8 cellular contexts compared by ENCODE assay signal in the genomic region with DNA sequence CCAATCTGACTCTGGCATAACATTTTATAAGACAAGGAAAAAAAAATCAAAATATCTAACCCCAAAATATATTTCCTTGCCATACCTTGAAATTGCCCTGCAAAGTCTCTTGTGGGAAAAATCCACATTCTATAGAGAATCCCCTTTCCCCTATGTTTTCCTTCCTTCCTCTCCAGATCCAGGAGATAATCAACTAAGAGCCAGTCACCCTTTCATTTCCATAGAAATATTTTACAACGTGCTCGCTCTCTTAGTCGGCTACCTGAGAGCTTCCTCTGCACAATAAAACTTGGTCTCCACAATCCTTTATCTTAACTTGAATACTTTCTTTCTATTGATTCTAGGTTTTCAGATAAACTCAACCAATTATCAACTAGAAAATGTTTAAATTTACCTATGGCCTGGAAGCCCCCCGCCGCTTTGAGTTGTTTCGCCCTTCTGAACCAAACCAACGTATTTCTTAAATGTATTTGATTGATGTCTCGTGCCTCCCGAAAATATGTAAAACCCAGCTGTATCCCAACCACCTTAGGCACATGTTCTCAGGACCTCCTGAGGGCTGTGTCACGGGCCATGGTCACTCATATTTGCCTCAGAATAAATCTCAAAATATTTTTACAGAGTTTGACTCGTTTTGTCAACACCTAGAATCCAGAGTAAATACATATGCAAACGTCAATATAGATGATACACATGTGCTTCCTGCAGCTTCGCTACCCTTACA. TPM values are rescaled to one million over a fixed set of nuclear protein-coding genes. Genes with fewer than 3 reads are reported as not detected.
DNase-seq lines count a peak whose midpoint lies in the region; ATAC-seq, FAIRE-seq and TF ChIP-seq lines count a peak whose summit lies in the region.

No MANE protein-coding gene starts in this region.

- no peaks in the 10 kb centered on the region for H3K9me3 ChIP-seq in CD4-positive, CD25-positive, alpha-beta regulatory T cell (ENCODE audit: control insufficient read depth in 2 of 2, low read length in 2 of 2)
- no peaks in the 10 kb centered on the region for H3K9me3 ChIP-seq in effector memory CD4-positive, alpha-beta T cell (ENCODE audit: control insufficient read depth, low read length)
- H3K9me3 ChIP-seq in neural cell (ENCODE audit: low read length) = no peaks in the 10 kb centered on the region

- peak overlapping the region; percentile 98 for H3K9ac ChIP-seq in neural cell (ENCODE audit: low read length)

- peak overlapping the region; percentile 95 for H3K4me3 ChIP-seq in CD4-positive, CD25-positive, alpha-beta regulatory T cell (ENCODE audit: low read depth, low read length)
- H3K4me3 ChIP-seq in NB4 (ENCODE audit: low read depth, low read length) (peak overlapping the region; percentile 93), neural cell (ENCODE audit: low read length) (peak overlapping the region; percentile 100)
- H3K4me3 ChIP-seq in effector memory CD4-positive, alpha-beta T cell (ENCODE audit: insufficient read depth, low read depth, low read length, poor library complexity, severe bottlenecking) = peak overlapping the region; percentile 99

- H2AFZ ChIP-seq in neural cell (ENCODE audit: low read depth, low read length) = peak overlapping the region; percentile 76

- no peak for TF ChIP-seq CTCF in NB4 (IDR thresholded peaks at IDR 0.05; ENCODE audit: low read depth, low read length)
- no peak for TF ChIP-seq CTCF in neural cell (IDR thresholded peaks at IDR 0.05; ENCODE audit: poor library complexity, severe bottlenecking)

- peaks cover 6% of the 10 kb centered on the region for H4K20me1 ChIP-seq in neural cell (ENCODE audit: insufficient read depth)

- H3K27ac Mint-ChIP-seq in CD4-positive, CD25-positive, alpha-beta regulatory T cell = peak overlapping the region; percentile 75 to 96 (median 83)

- H3K36me3 Mint-ChIP-seq in CD4-positive, CD25-positive, alpha-beta regulatory T cell = no peaks in the 10 kb centered on the region

- DNase-seq in CD4-positive, CD25-positive, alpha-beta regulatory T cell = peak in 1 of 3 donors; percentile 6
- DNase-seq in NB4 (ENCODE audit: low read depth) (no peak), HTR-8/SVneo (ENCODE audit: insufficient read length, low spot score) (no peak), NCI-H1694 treated with DMSO at 0.1 percent for 48 hours (lab: John Stamatoyannopoulos, UW) (no peak), mucosa of gallbladder (ENCODE audit: low spot score) (no peak)
- DNase-seq in effector memory CD4-positive, alpha-beta T cell = no peak

- no peak for TF ChIP-seq RAD21 in neural cell (conservative IDR thresholded peaks at IDR 0.05)

- peak overlapping the region; percentile 95 to 98 (median 98) for H3K4me3 Mint-ChIP-seq in CD4-positive, CD25-positive, alpha-beta regulatory T cell

- no peak for TF ChIP-seq EP300 in neural cell (conservative IDR thresholded peaks at IDR 0.05; ENCODE audit: poor library complexity, severe bottlenecking)

- peaks cover 8% of the 10 kb centered on the region for H3K27me3 Mint-ChIP-seq in CD4-positive, CD25-positive, alpha-beta regulatory T cell

- H3K27me3 ChIP-seq in CD4-positive, CD25-positive, alpha-beta regulatory T cell (ENCODE audit: control insufficient read depth, insufficient read depth, low read length) = no peaks in the 10 kb centered on the region
- no peaks in the 10 kb centered on the region for H3K27me3 ChIP-seq in effector memory CD4-positive, alpha-beta T cell (replicated peaks; ENCODE audit: control insufficient read depth, insufficient read depth, low read length, poor library complexity, severe bottlenecking)
- no peaks in the 10 kb centered on the region for H3K27me3 ChIP-seq in neural cell (ENCODE audit: insufficient read depth, low read depth, low read length)

- H3K36me3 ChIP-seq in CD4-positive, CD25-positive, alpha-beta regulatory T cell (ENCODE audit: control insufficient read depth, insufficient read depth, low read length) = peaks cover 4% of the 10 kb centered on the region
- H3K36me3 ChIP-seq in effector memory CD4-positive, alpha-beta T cell (ENCODE audit: control insufficient read depth, insufficient read depth, low read length) = no peaks in the 10 kb centered on the region
- no peaks in the 10 kb centered on the region for H3K36me3 ChIP-seq in neural cell (ENCODE audit: insufficient read depth, low read length)

- peak overlapping the region; percentile 67 for H3K27ac ChIP-seq in CD4-positive, CD25-positive, alpha-beta regulatory T cell (ENCODE audit: insufficient read depth, low read length, poor library complexity, severe bottlenecking)
- H3K27ac ChIP-seq in effector memory CD4-positive, alpha-beta T cell (ENCODE audit: insufficient read depth, low read length, poor library complexity, severe bottlenecking) = peak overlapping the region; percentile 86
- H3K27ac ChIP-seq in neural cell (ENCODE audit: low read length) = peak overlapping the region; percentile 98

- H3K9me3 Mint-ChIP-seq in CD4-positive, CD25-positive, alpha-beta regulatory T cell = peaks cover 0 to 1% (median 0%) of the 10 kb centered on the region in 7 donors

- H3K9me2 ChIP-seq in neural cell (ENCODE audit: insufficient read depth, low read length) = no peaks in the 10 kb centered on the region

- peaks cover 10 to 61% (median 45%) of the 10 kb centered on the region in 4 donors for H3K4me1 Mint-ChIP-seq in CD4-positive, CD25-positive, alpha-beta regulatory T cell

- peaks cover 58% of the 10 kb centered on the region for H3K79me2 ChIP-seq in neural cell (replicated peaks; ENCODE audit: insufficient read depth, low read length)

- FAIRE-seq in HTR-8/SVneo (lab: Jason Lieb, UNC) = no peak

- TF ChIP-seq POLR2A in NB4 (IDR thresholded peaks at IDR 0.05; ENCODE audit: extremely low read depth, insufficient read length) = no peak

- no peak for ATAC-seq in CD4-positive, CD25-positive, alpha-beta regulatory T cell (ENCODE audit: low read depth in 2 of 2)
- ATAC-seq in HG03280 (IDR thresholded peaks at IDR 0.05; ENCODE audit: unreplicated experiment) = no peak

- H3K4me1 ChIP-seq in CD4-positive, CD25-positive, alpha-beta regulatory T cell (ENCODE audit: control insufficient read depth, insufficient read depth, low read length, poor library complexity, severe bottlenecking) = peaks cover 38% of the 10 kb centered on the region
- no peaks in the 10 kb centered on the region for H3K4me1 ChIP-seq in effector memory CD4-positive, alpha-beta T cell (ENCODE audit: control insufficient read depth, insufficient read depth, low read length, poor library complexity, severe bottlenecking)

- H3K4me2 ChIP-seq in neural cell (ENCODE audit: low read length) = peak overlapping the region; percentile 86

- H3F3A ChIP-seq in neural cell (ENCODE audit: insufficient read depth, low read length, poor library complexity, severe bottlenecking) = peaks cover 3% of the 10 kb centered on the region

TF ChIP-seq in neural cell, 6 proteins besides CTCF, POLR2A, EP300 and RAD21:
- TF ChIP-seq POLR2AphosphoS5 (IDR thresholded peaks at IDR 0.05) = no peak
- TF ChIP-seq SMC3 (conservative IDR thresholded peaks at IDR 0.05; ENCODE audit: poor library complexity) = no peak
- no peak for TF ChIP-seq TAF1 (IDR thresholded peaks at IDR 0.05; ENCODE audit: low read depth)
TF ChIP-seq in neural cell: peak in this region for 0.

RNA-seq across cellular contexts. Expression of a gene that starts 0.9 kb away (rescaled TPM):
- 186 TPM for total RNA-seq in CD4-positive, CD25-positive, alpha-beta regulatory T cell
- 100 to 1,000 TPM; 523 to 560 (median 532) TPM for polyA plus RNA-seq in CD4-positive, CD25-positive, alpha-beta regulatory T cell
- polyA plus RNA-seq in neural cell = 651 and 700 TPM in 2 replicates
- 597 and 644 TPM in 2 replicates for polyA minus RNA-seq in neural cell
- total RNA-seq in mucosa of gallbladder = 1,332 TPM
